25 cellular contexts compared by ENCODE assay signal in the genomic region with DNA sequence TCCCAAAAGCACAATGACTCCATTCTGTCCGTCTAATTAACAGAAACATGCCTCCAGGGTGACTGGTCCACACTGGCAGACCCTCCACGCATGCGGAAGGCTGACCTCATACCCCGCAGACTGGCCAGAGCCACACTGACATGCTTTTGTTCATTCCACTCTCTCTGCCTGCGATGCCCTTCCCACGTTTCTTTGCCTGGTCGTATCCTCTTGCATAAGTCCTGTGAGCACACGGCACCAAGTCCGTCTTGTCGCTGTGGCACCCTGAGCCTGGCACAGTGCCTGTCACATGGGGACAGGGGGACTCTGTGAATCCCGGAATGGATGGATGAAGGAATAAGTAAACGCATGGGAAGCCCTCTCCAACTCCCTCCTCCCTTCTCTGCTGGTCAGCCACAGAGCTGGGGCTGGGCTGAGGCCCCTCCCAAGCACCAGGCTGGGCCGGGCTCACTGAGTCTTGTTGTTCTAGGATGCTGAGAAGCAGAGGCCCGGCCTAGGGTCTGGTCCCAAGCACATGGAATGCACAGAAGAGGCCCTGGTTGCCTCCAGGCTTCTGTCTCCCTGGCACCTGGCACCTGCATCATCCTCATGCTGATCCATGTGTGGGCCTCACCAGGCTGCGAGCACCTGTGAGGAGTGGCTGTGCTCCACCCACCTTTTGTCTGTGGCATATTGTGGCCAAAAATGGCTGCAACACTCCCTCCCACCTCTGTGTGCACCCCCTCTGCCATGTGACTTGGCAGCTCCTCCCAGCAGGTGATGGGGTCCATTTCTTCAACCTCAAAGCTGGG. TPM values are rescaled to one million over a fixed set of nuclear protein-coding genes. Genes with fewer than 3 reads are reported as not detected.
DNase-seq lines count a peak whose midpoint lies in the region; ATAC-seq and TF ChIP-seq lines count a peak whose summit lies in the region.
"Had no signal": no experiment of that assay in that cellular context is flagged by ENCODE, and none has a peak within 500 bp of the region (broad histone marks: within the 10 kb centered on the region; RNA-seq: fewer than 3 reads in every experiment).

No MANE protein-coding gene starts in this region.

- no peak overlapping the region for H2AFZ ChIP-seq in MM.1S (ENCODE audit: low read length)

- H3F3A ChIP-seq in MM.1S (ENCODE audit: insufficient read depth, low read length), result no peaks in the 10 kb centered on the region

- peaks cover 43% of the 10 kb centered on the region for H3K36me3 Mint-ChIP-seq in central memory CD8-positive, alpha-beta T cell (ENCODE audit: insufficient read depth)

- TF ChIP-seq CTCF in upper lobe of right lung (IDR thresholded peaks at IDR 0.05) (no peak), MM.1S (IDR thresholded peaks at IDR 0.05; ENCODE audit: low read length) (no peak)

- H3K4me3 Mint-ChIP-seq in central memory CD8-positive, alpha-beta T cell, result no peak overlapping the region
- H3K4me3 Mint-ChIP-seq: CD4-positive, alpha-beta memory T cell had no signal

- no peaks in the 10 kb centered on the region for H3K4me1 Mint-ChIP-seq in central memory CD8-positive, alpha-beta T cell
- H3K4me1 Mint-ChIP-seq: CD4-positive, alpha-beta memory T cell had no signal

- no peak for ATAC-seq in central memory CD8-positive, alpha-beta T cell (replicated peaks; ENCODE audit: extremely low read depth, poor library complexity, severe bottlenecking)
- no peak for ATAC-seq in upper lobe of right lung
- no peak for ATAC-seq in GM21423 (IDR thresholded peaks at IDR 0.05; ENCODE audit: unreplicated experiment)
- ATAC-seq in HG02623 (IDR thresholded peaks at IDR 0.05; ENCODE audit: unreplicated experiment), result no peak
- ATAC-seq: HepG2, K562 had no signal

- H3K36me3 ChIP-seq in upper lobe of right lung (no peaks in the 10 kb centered on the region), MM.1S (replicated peaks; ENCODE audit: insufficient read depth, low read length) (peaks cover 9% of the 10 kb centered on the region; the same call in 1 of the 2 replicates)
- H3K36me3 ChIP-seq: MG63, SJCRH30 had no signal

- H3K4me2 ChIP-seq in MM.1S (ENCODE audit: low read depth, low read length), result no peak overlapping the region
- H3K4me2 ChIP-seq: BLaER1 treated with 17β-estradiol and CSF1 and Interleukin-3, amounts not matched to agents 10 nM and 100 nM had no signal

- peaks cover 19% of the 10 kb centered on the region for H3K9me3 ChIP-seq in upper lobe of right lung
- no peaks in the 10 kb centered on the region for H3K9me3 ChIP-seq in MM.1S (replicated peaks; ENCODE audit: insufficient read depth, low read length)
- H3K9me3 ChIP-seq: MG63 had no signal

- H3K9me2 ChIP-seq in MM.1S (replicated peaks; ENCODE audit: insufficient read depth, low read length), result no peaks in the 10 kb centered on the region

- H3K4me1 ChIP-seq in upper lobe of right lung (no peaks in the 10 kb centered on the region), MM.1S (ENCODE audit: low read length) (no peaks in the 10 kb centered on the region)
- H3K4me1 ChIP-seq: SJCRH30 had no signal

- H3K27ac ChIP-seq in upper lobe of right lung, result no peak overlapping the region
- no peak overlapping the region for H3K27ac ChIP-seq in MM.1S (ENCODE audit: low read length)
- H3K27ac ChIP-seq: BLaER1 treated with 17β-estradiol and CSF1 and Interleukin-3, amounts not matched to agents 10 nM and 100 nM; HL-60; SJCRH30 had no signal

- H3K27me3 ChIP-seq in upper lobe of right lung (no peaks in the 10 kb centered on the region), MM.1S (replicated peaks; ENCODE audit: insufficient read depth, low read length) (no peaks in the 10 kb centered on the region)
- H3K27me3 ChIP-seq: BLaER1 treated with 17β-estradiol and CSF1 and Interleukin-3, amounts not matched to agents 10 nM and 100 nM; MG63 had no signal

- no peak overlapping the region for H3K9ac ChIP-seq in MM.1S (ENCODE audit: low read length)
- H3K9ac ChIP-seq: BLaER1 treated with 17β-estradiol and CSF1 and Interleukin-3, amounts not matched to agents 10 nM and 100 nM had no signal

- no peaks in the 10 kb centered on the region for H3K9me3 Mint-ChIP-seq in central memory CD8-positive, alpha-beta T cell

- H3K27me3 Mint-ChIP-seq in central memory CD8-positive, alpha-beta T cell, result no peaks in the 10 kb centered on the region
- H3K27me3 Mint-ChIP-seq: CD4-positive, alpha-beta memory T cell had no signal

- intact Hi-C loops in upper lobe of right lung (cut with DNase I), result no loop called here

- H4K20me1 ChIP-seq in MM.1S (ENCODE audit: insufficient read depth, low read length), result no peaks in the 10 kb centered on the region
- H4K20me1 ChIP-seq: BLaER1 treated with 17β-estradiol and CSF1 and Interleukin-3, amounts not matched to agents 10 nM and 100 nM had no signal

- no peak for DNase-seq in central memory CD8-positive, alpha-beta T cell (ENCODE audit: low spot score in 2 of 2)
- DNase-seq in globus pallidus (ENCODE audit: low spot score) (peak; percentile 31), midbrain (lab: John Stamatoyannopoulos, UW) (peak; percentile 6), upper lobe of right lung (peak; percentile 57), MM.1S (no peak)
- DNase-seq: CD4-positive, alpha-beta memory T cell; DMS153; MG63; NCI-H1048; NCI-H1417 treated with DMSO at 0.1 percent for 48 hours; NCI-H187; NCI-H446 treated with DMSO at 0.1 percent for 48 hours; NCI-H526 treated with DMSO at 0.1 percent for 48 hours; OCI-M1; SJCRH30 had no signal

- H3K4me3 ChIP-seq in upper lobe of right lung (no peak overlapping the region), MM.1S (ENCODE audit: low read length) (no peak overlapping the region)
- H3K4me3 ChIP-seq: K562, MG63, SJCRH30 had no signal

- no peaks in the 10 kb centered on the region for H3K79me2 ChIP-seq in MM.1S (ENCODE audit: low read length)

- H3K27ac Mint-ChIP-seq in central memory CD8-positive, alpha-beta T cell (ENCODE audit: low read depth), result peak overlapping the region; percentile 9

RNA-seq across cellular contexts. Expression of gene C4orf50, which starts 38.9 kb away (rescaled TPM):
- 0.12 TPM for total RNA-seq in upper lobe of right lung
- total RNA-seq: A673, G401, HepG2, HT-29, K562, LHCN-M2, SJCRH30 had no signal

Comparison
In these comparisons a context has a peak if more than half of its experiments do, and no peak if none do; other contexts are left out.
1. DNase-seq: peak in globus pallidus (single experiment), midbrain (single experiment) and upper lobe of right lung (single experiment); none in central memory CD8-positive, alpha-beta T cell (0 of 2) and MM.1S (single experiment).